31 cellular contexts compared by ENCODE assay signal in genomic region chr3:139136459-139137190, GRCh38.
"Had no signal": no experiment of that assay in that cellular context is flagged by ENCODE, and none has a peak within 500 bp of the region (broad histone marks: within the 10 kb centered on the region; RNA-seq: fewer than 3 reads in every experiment).

No MANE protein-coding gene starts in this region.

- H3K9me3 Mint-ChIP-seq: activated CD8-positive, alpha-beta T cell treated with anti-CD3 and anti-CD28 coated beads for 36 hours; activated naive CD4-positive, alpha-beta T cell treated with anti-CD3 and anti-CD28 coated beads, Interleukin-2, amount 50 U/mL, for 24 hours; activated naive CD8-positive, alpha-beta T cell treated with anti-CD3 and anti-CD28 coated beads, Interleukin-2, amount 50 U/mL, for 24 hours; activated T-helper 2 cell treated with anti-CD3 and anti-CD28 coated beads, Interferon-gamma antibody, Interleukin-2, Interleukin-4, amounts not matched to agents 10 μg/mL and 5 μg/mL and 100 μg/mL, durations not matched to agents 14 hours and 24 hours and 36 hours; central memory CD8-positive, alpha-beta T cell; dendritic cell treated with granulocyte-macrophage colony-stimulating factor and Interleukin-4, amounts not matched to agents 40 ng/mL and 50 ng/mL, for 4 days; natural killer cell; neural progenitor cell; stimulated activated naive B cell treated with anti-CD40 and anti-IgM and Interleukin-4, amounts not matched to agents 10 μg/mL and 1 μg/mL and 100 μg/mL, for 72 hours had no signal

- H3K27ac Mint-ChIP-seq: activated CD8-positive, alpha-beta T cell treated with anti-CD3 and anti-CD28 coated beads for 36 hours; activated naive CD4-positive, alpha-beta T cell treated with anti-CD3 and anti-CD28 coated beads, Interleukin-2, amount 50 U/mL, for 24 hours; activated naive CD8-positive, alpha-beta T cell treated with anti-CD3 and anti-CD28 coated beads, Interleukin-2, amount 50 U/mL, for 24 hours; activated T-helper 2 cell treated with anti-CD3 and anti-CD28 coated beads, Interferon-gamma antibody, Interleukin-2, Interleukin-4, amounts not matched to agents 10 μg/mL and 5 μg/mL and 100 μg/mL, durations not matched to agents 14 hours and 24 hours and 36 hours; dendritic cell treated with granulocyte-macrophage colony-stimulating factor and Interleukin-4, amounts not matched to agents 40 ng/mL and 50 ng/mL, for 4 days; natural killer cell; neural progenitor cell; stimulated activated naive B cell treated with anti-CD40 and anti-IgM and Interleukin-4, amounts not matched to agents 10 μg/mL and 1 μg/mL and 100 μg/mL, for 72 hours had no signal

- FAIRE-seq: islet of Langerhans, small intestine had no signal

- H3K4me1 ChIP-seq: breast epithelium, esophagus squamous epithelium, left ventricle myocardium inferior, neural progenitor cell, parathyroid adenoma, psoas muscle, sigmoid colon, suprapubic skin, tibial artery, upper lobe of right lung had no signal

- H3K9me3 ChIP-seq: breast epithelium, esophagus squamous epithelium, left ventricle myocardium inferior, psoas muscle, sigmoid colon, suprapubic skin, tibial artery, upper lobe of right lung had no signal

- H3K4me3 Mint-ChIP-seq: activated CD8-positive, alpha-beta T cell treated with anti-CD3 and anti-CD28 coated beads for 36 hours; activated naive CD4-positive, alpha-beta T cell treated with anti-CD3 and anti-CD28 coated beads, Interleukin-2, amount 50 U/mL, for 24 hours; activated naive CD8-positive, alpha-beta T cell treated with anti-CD3 and anti-CD28 coated beads, Interleukin-2, amount 50 U/mL, for 24 hours; central memory CD8-positive, alpha-beta T cell; dendritic cell treated with granulocyte-macrophage colony-stimulating factor and Interleukin-4, amounts not matched to agents 40 ng/mL and 50 ng/mL, for 4 days; natural killer cell; neural progenitor cell; stimulated activated naive B cell treated with anti-CD40 and anti-IgM and Interleukin-4, amounts not matched to agents 10 μg/mL and 1 μg/mL and 100 μg/mL, for 72 hours had no signal

- H3K4me1 Mint-ChIP-seq: activated naive CD4-positive, alpha-beta T cell treated with anti-CD3 and anti-CD28 coated beads, Interleukin-2, amount 50 U/mL, for 24 hours; activated naive CD8-positive, alpha-beta T cell treated with anti-CD3 and anti-CD28 coated beads, Interleukin-2, amount 50 U/mL, for 24 hours; central memory CD8-positive, alpha-beta T cell; natural killer cell; neural progenitor cell; stimulated activated naive B cell treated with anti-CD40 and anti-IgM and Interleukin-4, amounts not matched to agents 10 μg/mL and 1 μg/mL and 100 μg/mL, for 72 hours had no signal

- H3K27ac ChIP-seq: breast epithelium, esophagus squamous epithelium, left ventricle myocardium inferior, neural progenitor cell, parathyroid adenoma, psoas muscle, sigmoid colon, suprapubic skin, tibial artery, upper lobe of right lung had no signal

- H3K36me3 ChIP-seq: breast epithelium, esophagus squamous epithelium, left ventricle myocardium inferior, neural progenitor cell, sigmoid colon, suprapubic skin, tibial artery, upper lobe of right lung had no signal

- H3K27me3 ChIP-seq: esophagus squamous epithelium, neural progenitor cell, sigmoid colon, suprapubic skin, tibial artery, upper lobe of right lung had no signal

- H3K36me3 Mint-ChIP-seq: activated naive CD4-positive, alpha-beta T cell treated with anti-CD3 and anti-CD28 coated beads, Interleukin-2, amount 50 U/mL, for 24 hours; natural killer cell; neural progenitor cell; stimulated activated naive B cell treated with anti-CD40 and anti-IgM and Interleukin-4, amounts not matched to agents 10 μg/mL and 1 μg/mL and 100 μg/mL, for 72 hours had no signal

- ATAC-seq: activated CD8-positive, alpha-beta T cell treated with anti-CD3 and anti-CD28 coated beads for 36 hours; activated naive CD8-positive, alpha-beta T cell treated with anti-CD3 and anti-CD28 coated beads, Interleukin-2, amount 50 U/mL, for 24 hours; natural killer cell; psoas muscle; stimulated activated naive B cell treated with anti-CD40 and anti-IgM and Interleukin-4, amounts not matched to agents 10 μg/mL and 1 μg/mL and 100 μg/mL, for 72 hours; upper lobe of right lung had no signal

- DNase-seq: activated CD4-positive, alpha-beta T cell treated with anti-CD3 and anti-CD28 coated beads, Interleukin-2, amount 50 U/mL, for 1 hour; activated CD4-positive, CD25-positive, alpha-beta regulatory T cell treated with anti-CD3 and anti-CD28 coated beads, Interleukin-2, amount 50 U/mL, for 72 hours; activated CD8-positive, alpha-beta T cell treated with anti-CD3 and anti-CD28 coated beads for 36 hours; activated naive CD8-positive, alpha-beta T cell treated with anti-CD3 and anti-CD28 coated beads, Interleukin-2, amount 50 U/mL, for 24 hours; activated T-cell treated with anti-CD3 and anti-CD28 coated beads, Interleukin-2, amount 50 U/mL, for 48 hours; amygdala; effector CD4-positive, alpha-beta T cell; esophagus squamous epithelium; foreskin melanocyte; left ventricle myocardium inferior; mesendoderm; natural killer cell; occipital lobe; psoas muscle; sigmoid colon; small intestine; stimulated activated CD4-positive, alpha-beta T cell treated with anti-CD3 and anti-CD28 coated beads, Interleukin-4, amount 100 ng/mL, for 24 hours; stimulated activated naive B cell treated with anti-CD40 and anti-IgM and Interleukin-4, amounts not matched to agents 10 μg/mL and 1 μg/mL and 100 μg/mL, for 72 hours; T1000; tibial artery; upper lobe of right lung had no signal

- H3K4me3 ChIP-seq: breast epithelium, esophagus squamous epithelium, left ventricle myocardium inferior, lung, neural progenitor cell, psoas muscle, sigmoid colon, suprapubic skin, tibial artery, upper lobe of right lung had no signal
